ENCODE assay signal across 1 cellular context in genomic region chrX:153409414-153410101, GRCh38.
TF ChIP-seq lines count a peak whose summit lies in the region.

No MANE protein-coding gene starts in this region.

TF ChIP-seq in HepG2, 621 proteins besides CTCF, POLR2A, EP300 and RAD21 (continued from another document and continues in another):
- TF ChIP-seq ZNF574 (CRISPR knock-in tag; IDR thresholded peaks at IDR 0.05) (0 out of 2 replicates have a peak, but pooled peaks have one; percentile 22), TARDBP (CRISPR knock-in tag; IDR thresholded peaks at IDR 0.05) (0 out of 2 replicates have a peak, but pooled peaks have one; percentile 18), YEATS2 (CRISPR knock-in tag; IDR thresholded peaks at IDR 0.05; ENCODE audit: borderline replicate concordance) (0 out of 2 replicates have a peak, but pooled peaks have one; percentile 24), DPF2 (CRISPR knock-in tag; IDR thresholded peaks at IDR 0.05; ENCODE audit: borderline replicate concordance, low read depth) (0 out of 2 replicates have a peak, but pooled peaks have one; percentile 54), ZNF780A (CRISPR knock-in tag; IDR thresholded peaks at IDR 0.05) (no peak), ZNF790 (CRISPR knock-in tag; IDR thresholded peaks at IDR 0.05; ENCODE audit: borderline replicate concordance) (no peak), ZNF672 (CRISPR knock-in tag; IDR thresholded peaks at IDR 0.05) (no peak), ZNF770 (CRISPR knock-in tag; IDR thresholded peaks at IDR 0.05) (0 out of 2 replicates have a peak, but pooled peaks have one; percentile 17), ZNF160 (CRISPR knock-in tag; IDR thresholded peaks at IDR 0.05) (no peak), ZNF839 (CRISPR knock-in tag; IDR thresholded peaks at IDR 0.05; ENCODE audit: borderline replicate concordance) (no peak), ZFP91 (CRISPR knock-in tag; IDR thresholded peaks at IDR 0.05; ENCODE audit: borderline replicate concordance) (peak; percentile 31; the same call in 1 of the 2 replicates), ZFP90 (CRISPR knock-in tag; IDR thresholded peaks at IDR 0.05; ENCODE audit: borderline replicate concordance) (no peak), ZNF720 (CRISPR knock-in tag; IDR thresholded peaks at IDR 0.05) (no peak), ZNF10 (CRISPR knock-in tag; IDR thresholded peaks at IDR 0.05; ENCODE audit: borderline replicate concordance, low read depth) (no peak), TRIM24 (CRISPR knock-in tag; IDR thresholded peaks at IDR 0.05) (no peak), IKZF5 (CRISPR knock-in tag; IDR thresholded peaks at IDR 0.05) (peak; percentile 57; the same call in 1 of the 2 replicates), PHF21A (CRISPR knock-in tag; IDR thresholded peaks at IDR 0.05) (peak; percentile 77), ZNF782 (CRISPR knock-in tag; IDR thresholded peaks at IDR 0.05; ENCODE audit: borderline replicate concordance) (no peak), HES4 (CRISPR knock-in tag; IDR thresholded peaks at IDR 0.05; ENCODE audit: borderline replicate concordance) (no peak), ESRRA (CRISPR knock-in tag; IDR thresholded peaks at IDR 0.05; ENCODE audit: low read depth) (peak; percentile 73), ATRX (CRISPR knock-in tag; IDR thresholded peaks at IDR 0.05; ENCODE audit: borderline replicate concordance) (no peak), RARA (CRISPR knock-in tag; IDR thresholded peaks at IDR 0.05) (peak; percentile 51; the same call in 1 of the 2 replicates), ZNF501 (CRISPR knock-in tag; IDR thresholded peaks at IDR 0.05) (peak; percentile 47; the same call in 1 of the 2 replicates), ZNF546 (CRISPR knock-in tag; conservative IDR thresholded peaks at IDR 0.05) (no peak), ZNF646 (CRISPR knock-in tag; IDR thresholded peaks at IDR 0.05) (no peak), FOXA1 (IDR thresholded peaks at IDR 0.05) (no peak), FOXA1 (CRISPR knock-in tag; IDR thresholded peaks at IDR 0.05) (peak; percentile 60; the same call in 1 of the 2 replicates), SALL1 (CRISPR knock-in tag; IDR thresholded peaks at IDR 0.05) (peak; percentile 72), ZGPAT (CRISPR knock-in tag; IDR thresholded peaks at IDR 0.05) (peak; percentile 46; the same call in 1 of the 2 replicates), REPIN1 (CRISPR knock-in tag; IDR thresholded peaks at IDR 0.05; ENCODE audit: borderline replicate concordance, low read depth) (peak; percentile 68; the same call in 1 of the 2 replicates), ARNT2 (CRISPR knock-in tag; IDR thresholded peaks at IDR 0.05; ENCODE audit: low read depth) (no peak), ZNF580 (CRISPR knock-in tag; IDR thresholded peaks at IDR 0.05; ENCODE audit: borderline replicate concordance, low read depth) (no peak), NFKBIZ (CRISPR knock-in tag; IDR thresholded peaks at IDR 0.05) (no peak)
